Comparison of ENCODE assay signal across 1 cellular context in the genomic region with DNA sequence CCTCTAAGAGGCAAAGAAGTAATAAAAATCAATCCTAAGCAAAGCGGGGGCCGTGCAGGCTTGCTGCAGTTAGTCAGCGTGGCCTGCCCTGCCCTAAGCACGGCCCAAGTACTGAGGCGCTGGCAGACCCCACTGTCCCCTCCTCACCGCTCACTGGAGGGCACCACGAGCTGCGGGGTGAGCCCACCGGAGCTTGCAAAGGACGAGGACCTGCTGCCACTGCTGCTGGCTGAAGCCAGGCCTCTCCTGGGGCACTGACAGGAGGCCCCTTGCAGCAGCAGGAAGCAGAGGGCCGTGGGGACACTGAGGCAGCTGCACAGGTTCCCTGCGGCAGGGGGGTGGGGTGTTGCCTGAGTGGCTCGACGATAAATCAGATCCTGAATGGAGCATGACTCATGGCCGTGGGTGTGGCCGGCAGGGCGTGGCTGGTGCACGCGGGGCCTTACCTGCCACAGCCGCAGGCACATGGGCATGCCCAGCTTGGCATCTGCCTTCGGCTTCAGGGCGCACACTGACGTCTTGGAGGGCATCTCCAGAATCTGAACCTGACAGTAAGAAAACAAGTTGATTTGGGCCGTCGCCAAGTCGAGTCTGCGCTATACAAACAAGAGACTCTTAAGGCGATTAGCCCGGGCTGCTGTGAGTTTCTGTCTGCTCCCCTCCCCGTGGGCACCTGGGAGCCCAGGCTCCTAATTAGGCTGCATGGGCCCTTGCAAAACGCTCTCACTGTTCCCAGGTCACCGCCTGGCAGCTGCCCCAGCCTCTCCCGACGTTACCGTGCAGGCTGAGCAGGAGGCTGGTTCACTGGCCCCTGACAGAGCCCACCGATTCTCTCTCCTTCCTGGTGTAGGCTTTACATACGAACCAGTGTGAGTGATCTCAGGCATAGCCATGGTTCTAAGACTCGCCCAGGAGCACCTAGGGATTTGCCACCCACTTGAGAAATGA.
TF ChIP-seq lines count a peak whose summit lies in the region.

No MANE protein-coding gene starts in this region.

TF ChIP-seq in K562, 482 proteins besides CTCF, POLR2A, EP300 and RAD21 (continued from another document and continues in another):
- TF ChIP-seq, protein P1, sequence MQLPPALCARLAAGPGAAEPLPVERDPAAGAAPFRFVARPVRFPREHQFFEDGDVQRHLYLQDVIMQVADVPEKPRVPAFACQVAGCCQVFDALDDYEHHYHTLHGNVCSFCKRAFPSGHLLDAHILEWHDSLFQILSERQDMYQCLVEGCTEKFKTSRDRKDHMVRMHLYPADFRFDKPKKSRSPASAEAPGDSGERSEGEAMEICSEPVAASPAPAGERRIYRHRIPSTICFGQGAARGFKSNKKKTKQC (CRISPR knock-in tag; IDR thresholded peaks at IDR 0.05), result no peak
- TF ChIP-seq, protein P2, sequence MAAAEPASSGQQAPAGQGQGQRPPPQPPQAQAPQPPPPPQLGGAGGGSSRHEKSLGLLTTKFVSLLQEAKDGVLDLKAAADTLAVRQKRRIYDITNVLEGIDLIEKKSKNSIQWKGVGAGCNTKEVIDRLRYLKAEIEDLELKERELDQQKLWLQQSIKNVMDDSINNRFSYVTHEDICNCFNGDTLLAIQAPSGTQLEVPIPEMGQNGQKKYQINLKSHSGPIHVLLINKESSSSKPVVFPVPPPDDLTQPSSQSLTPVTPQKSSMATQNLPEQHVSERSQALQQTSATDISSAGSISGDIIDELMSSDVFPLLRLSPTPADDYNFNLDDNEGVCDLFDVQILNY (CRISPR knock-in tag; IDR thresholded peaks at IDR 0.05), result no peak
- TF ChIP-seq, protein P3, sequence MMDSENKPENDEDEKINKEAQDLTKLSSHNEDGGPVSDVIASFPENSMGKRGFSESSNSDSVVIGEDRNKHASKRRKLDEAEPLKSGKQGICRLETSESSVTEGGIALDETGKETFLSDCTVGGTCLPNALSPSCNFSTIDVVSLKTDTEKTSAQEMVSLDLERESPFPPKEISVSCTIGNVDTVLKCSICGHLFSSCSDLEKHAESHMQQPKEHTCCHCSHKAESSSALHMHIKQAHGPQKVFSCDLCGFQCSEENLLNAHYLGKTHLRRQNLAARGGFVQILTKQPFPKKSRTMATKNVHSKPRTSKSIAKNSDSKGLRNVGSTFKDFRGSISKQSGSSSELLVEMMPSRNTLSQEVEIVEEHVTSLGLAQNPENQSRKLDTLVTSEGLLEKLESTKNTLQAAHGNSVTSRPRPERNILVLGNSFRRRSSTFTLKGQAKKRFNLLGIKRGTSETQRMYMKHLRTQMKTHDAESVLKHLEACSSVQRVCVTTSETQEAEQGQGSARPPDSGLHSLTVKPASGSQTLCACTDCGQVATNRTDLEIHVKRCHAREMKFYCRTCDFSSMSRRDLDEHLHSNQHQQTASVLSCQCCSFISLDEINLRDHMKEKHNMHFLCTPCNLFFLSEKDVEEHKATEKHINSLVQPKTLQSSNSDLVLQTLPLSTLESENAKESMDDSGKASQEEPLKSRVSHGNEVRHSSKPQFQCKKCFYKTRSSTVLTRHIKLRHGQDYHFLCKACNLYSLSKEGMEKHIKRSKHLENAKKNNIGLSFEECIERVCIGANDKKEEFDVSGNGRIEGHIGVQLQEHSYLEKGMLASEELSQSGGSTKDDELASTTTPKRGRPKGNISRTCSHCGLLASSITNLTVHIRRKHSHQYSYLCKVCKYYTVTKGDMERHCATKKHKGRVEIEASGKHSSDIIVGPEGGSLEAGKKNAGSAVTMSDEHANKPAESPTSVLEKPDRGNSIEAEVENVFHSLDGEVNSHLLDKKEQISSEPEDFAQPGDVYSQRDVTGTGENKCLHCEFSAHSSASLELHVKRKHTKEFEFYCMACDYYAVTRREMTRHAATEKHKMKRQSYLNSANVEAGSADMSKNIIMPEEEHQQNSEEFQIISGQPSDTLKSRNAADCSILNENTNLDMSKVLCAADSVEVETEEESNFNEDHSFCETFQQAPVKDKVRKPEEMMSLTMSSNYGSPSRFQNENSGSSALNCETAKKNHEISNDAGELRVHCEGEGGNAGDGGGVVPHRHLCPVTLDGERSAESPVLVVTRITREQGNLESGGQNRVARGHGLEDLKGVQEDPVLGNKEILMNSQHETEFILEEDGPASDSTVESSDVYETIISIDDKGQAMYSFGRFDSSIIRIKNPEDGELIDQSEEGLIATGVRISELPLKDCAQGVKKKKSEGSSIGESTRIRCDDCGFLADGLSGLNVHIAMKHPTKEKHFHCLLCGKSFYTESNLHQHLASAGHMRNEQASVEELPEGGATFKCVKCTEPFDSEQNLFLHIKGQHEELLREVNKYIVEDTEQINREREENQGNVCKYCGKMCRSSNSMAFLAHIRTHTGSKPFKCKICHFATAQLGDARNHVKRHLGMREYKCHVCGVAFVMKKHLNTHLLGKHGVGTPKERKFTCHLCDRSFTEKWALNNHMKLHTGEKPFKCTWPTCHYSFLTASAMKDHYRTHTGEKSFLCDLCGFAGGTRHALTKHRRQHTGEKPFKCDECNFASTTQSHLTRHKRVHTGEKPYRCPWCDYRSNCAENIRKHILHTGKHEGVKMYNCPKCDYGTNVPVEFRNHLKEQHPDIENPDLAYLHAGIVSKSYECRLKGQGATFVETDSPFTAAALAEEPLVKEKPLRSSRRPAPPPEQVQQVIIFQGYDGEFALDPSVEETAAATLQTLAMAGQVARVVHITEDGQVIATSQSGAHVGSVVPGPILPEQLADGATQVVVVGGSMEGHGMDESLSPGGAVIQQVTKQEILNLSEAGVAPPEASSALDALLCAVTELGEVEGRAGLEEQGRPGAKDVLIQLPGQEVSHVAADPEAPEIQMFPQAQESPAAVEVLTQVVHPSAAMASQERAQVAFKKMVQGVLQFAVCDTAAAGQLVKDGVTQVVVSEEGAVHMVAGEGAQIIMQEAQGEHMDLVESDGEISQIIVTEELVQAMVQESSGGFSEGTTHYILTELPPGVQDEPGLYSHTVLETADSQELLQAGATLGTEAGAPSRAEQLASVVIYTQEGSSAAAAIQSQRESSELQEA (IDR thresholded peaks at IDR 0.05; ENCODE audit: low read depth), result no peak
- TF ChIP-seq BACH1 (tag; IDR thresholded peaks at IDR 0.05) (no peak), PHTF2 (CRISPR knock-in tag; IDR thresholded peaks at IDR 0.05) (no peak), ZEB2 (IDR thresholded peaks at IDR 0.05) (peak; percentile 94), PYGO2 (tag; IDR thresholded peaks at IDR 0.05) (no peak), POLR2G (IDR thresholded peaks at IDR 0.05; ENCODE audit: low read depth, low read length) (peak; percentile 60; the same call in 1 of the 2 replicates), NCOR1 (IDR thresholded peaks at IDR 0.05) (no peak), TFAM (CRISPR knock-in tag; conservative IDR thresholded peaks at IDR 0.05) (no peak), GABPB2 (CRISPR knock-in tag; conservative IDR thresholded peaks at IDR 0.05) (no peak), HEY1 (CRISPR knock-in tag; IDR thresholded peaks at IDR 0.05; ENCODE audit: borderline replicate concordance) (no peak), PRMT5 (CRISPR knock-in tag; IDR thresholded peaks at IDR 0.05) (0 out of 2 replicates have a peak, but pooled peaks have one; percentile 45), CBFA2T3 (IDR thresholded peaks at IDR 0.05) (peak; percentile 60), THRAP3 (IDR thresholded peaks at IDR 0.05; ENCODE audit: borderline replicate concordance) (no peak), PHB (CRISPR knock-in tag; IDR thresholded peaks at IDR 0.05) (no peak; the same call in 1 of the 2 replicates), RHOXF2B (CRISPR knock-in tag; conservative IDR thresholded peaks at IDR 0.05) (0 out of 2 replicates have a peak, but pooled peaks have one; percentile 14), TARDBP (IDR thresholded peaks at IDR 0.05) (peak; percentile 50; the same call in 1 of the 2 replicates), BRD4 (IDR thresholded peaks at IDR 0.05) (no peak), TAF9B (IDR thresholded peaks at IDR 0.05; ENCODE audit: partially characterized antibody) (no peak), ZNF79 (CRISPR knock-in tag; IDR thresholded peaks at IDR 0.05; ENCODE audit: low read depth) (no peak), BRCA1 (IDR thresholded peaks at IDR 0.05) (no peak), BRCA1 (CRISPR knock-in tag; IDR thresholded peaks at IDR 0.05) (no peak), SAFB2 (IDR thresholded peaks at IDR 0.05; ENCODE audit: borderline replicate concordance, low read depth, low read length, severe bottlenecking) (no peak), NR2F6 (CRISPR knock-in tag; IDR thresholded peaks at IDR 0.05) (no peak), DIDO1 (tag; IDR thresholded peaks at IDR 0.05; ENCODE audit: low read depth) (no peak), NFIX (CRISPR knock-in tag; IDR thresholded peaks at IDR 0.05; ENCODE audit: low read depth) (no peak), TEAD2 (tag; IDR thresholded peaks at IDR 0.05) (no peak), SAP30 (IDR thresholded peaks at IDR 0.05; ENCODE audit: borderline replicate concordance, insufficient read depth, low read depth, low read length, poor library complexity, severe bottlenecking) (peak; percentile 91), ZNF134 (CRISPR knock-in tag; conservative IDR thresholded peaks at IDR 0.05) (no peak), ZNF316 (IDR thresholded peaks at IDR 0.05) (peak; percentile 45; the same call in 1 of the 2 replicates), BHLHE40 (IDR thresholded peaks at IDR 0.05; ENCODE audit: low read length) (peak; percentile 97), CSDE1 (IDR thresholded peaks at IDR 0.05) (no peak), ZNF197 (CRISPR knock-in tag; IDR thresholded peaks at IDR 0.05; ENCODE audit: low read depth) (0 out of 2 replicates have a peak, but pooled peaks have one; percentile 48), ZBTB7A (IDR thresholded peaks at IDR 0.05; ENCODE audit: borderline replicate concordance, control insufficient read depth, low read depth, low read length) (peak; percentile 64; the same call in 1 of the 2 replicates), POLR2AphosphoS5 (IDR thresholded peaks at IDR 0.05; ENCODE audit: control insufficient read depth, insufficient read depth, low read depth, low read length) (no peak), NR2C2 (CRISPR knock-in tag; IDR thresholded peaks at IDR 0.05) (no peak), NR2C2 (tag; IDR thresholded peaks at IDR 0.05) (no peak), WHSC1 (IDR thresholded peaks at IDR 0.05; ENCODE audit: low read length) (peak; percentile 90), ETV5 (CRISPR knock-in tag; IDR thresholded peaks at IDR 0.05; ENCODE audit: low read depth) (no peak), CBX1 (IDR thresholded peaks at IDR 0.05; ENCODE audit: low read depth) (no peak), CREB1 (IDR thresholded peaks at IDR 0.05) (peak; percentile 57), CREB1 (CRISPR knock-in tag; IDR thresholded peaks at IDR 0.05) (no peak), JUND (IDR thresholded peaks at IDR 0.05; ENCODE audit: borderline replicate concordance, low read depth, low read length) (peak; percentile 100), JUND (tag; IDR thresholded peaks at IDR 0.05; ENCODE audit: borderline replicate concordance, low read depth, low read length) (peak; percentile 100)
- TF ChIP-seq, protein P4, sequence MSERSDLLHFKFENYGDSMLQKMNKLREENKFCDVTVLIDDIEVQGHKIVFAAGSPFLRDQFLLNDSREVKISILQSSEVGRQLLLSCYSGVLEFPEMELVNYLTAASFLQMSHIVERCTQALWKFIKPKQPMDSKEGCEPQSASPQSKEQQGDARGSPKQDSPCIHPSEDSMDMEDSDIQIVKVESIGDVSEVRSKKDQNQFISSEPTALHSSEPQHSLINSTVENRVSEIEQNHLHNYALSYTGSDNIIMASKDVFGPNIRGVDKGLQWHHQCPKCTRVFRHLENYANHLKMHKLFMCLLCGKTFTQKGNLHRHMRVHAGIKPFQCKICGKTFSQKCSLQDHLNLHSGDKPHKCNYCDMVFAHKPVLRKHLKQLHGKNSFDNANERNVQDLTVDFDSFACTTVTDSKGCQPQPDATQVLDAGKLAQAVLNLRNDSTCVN (CRISPR knock-in tag; IDR thresholded peaks at IDR 0.05), result no peak; the same call in 1 of the 2 replicates
- TF ChIP-seq, protein P5, sequence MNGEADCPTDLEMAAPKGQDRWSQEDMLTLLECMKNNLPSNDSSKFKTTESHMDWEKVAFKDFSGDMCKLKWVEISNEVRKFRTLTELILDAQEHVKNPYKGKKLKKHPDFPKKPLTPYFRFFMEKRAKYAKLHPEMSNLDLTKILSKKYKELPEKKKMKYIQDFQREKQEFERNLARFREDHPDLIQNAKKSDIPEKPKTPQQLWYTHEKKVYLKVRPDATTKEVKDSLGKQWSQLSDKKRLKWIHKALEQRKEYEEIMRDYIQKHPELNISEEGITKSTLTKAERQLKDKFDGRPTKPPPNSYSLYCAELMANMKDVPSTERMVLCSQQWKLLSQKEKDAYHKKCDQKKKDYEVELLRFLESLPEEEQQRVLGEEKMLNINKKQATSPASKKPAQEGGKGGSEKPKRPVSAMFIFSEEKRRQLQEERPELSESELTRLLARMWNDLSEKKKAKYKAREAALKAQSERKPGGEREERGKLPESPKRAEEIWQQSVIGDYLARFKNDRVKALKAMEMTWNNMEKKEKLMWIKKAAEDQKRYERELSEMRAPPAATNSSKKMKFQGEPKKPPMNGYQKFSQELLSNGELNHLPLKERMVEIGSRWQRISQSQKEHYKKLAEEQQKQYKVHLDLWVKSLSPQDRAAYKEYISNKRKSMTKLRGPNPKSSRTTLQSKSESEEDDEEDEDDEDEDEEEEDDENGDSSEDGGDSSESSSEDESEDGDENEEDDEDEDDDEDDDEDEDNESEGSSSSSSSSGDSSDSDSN (IDR thresholded peaks at IDR 0.05; ENCODE audit: borderline replicate concordance in 1 of 2, low read depth in 2 of 2, low read length in 2 of 2), result no peak
- TF ChIP-seq, protein P6, sequence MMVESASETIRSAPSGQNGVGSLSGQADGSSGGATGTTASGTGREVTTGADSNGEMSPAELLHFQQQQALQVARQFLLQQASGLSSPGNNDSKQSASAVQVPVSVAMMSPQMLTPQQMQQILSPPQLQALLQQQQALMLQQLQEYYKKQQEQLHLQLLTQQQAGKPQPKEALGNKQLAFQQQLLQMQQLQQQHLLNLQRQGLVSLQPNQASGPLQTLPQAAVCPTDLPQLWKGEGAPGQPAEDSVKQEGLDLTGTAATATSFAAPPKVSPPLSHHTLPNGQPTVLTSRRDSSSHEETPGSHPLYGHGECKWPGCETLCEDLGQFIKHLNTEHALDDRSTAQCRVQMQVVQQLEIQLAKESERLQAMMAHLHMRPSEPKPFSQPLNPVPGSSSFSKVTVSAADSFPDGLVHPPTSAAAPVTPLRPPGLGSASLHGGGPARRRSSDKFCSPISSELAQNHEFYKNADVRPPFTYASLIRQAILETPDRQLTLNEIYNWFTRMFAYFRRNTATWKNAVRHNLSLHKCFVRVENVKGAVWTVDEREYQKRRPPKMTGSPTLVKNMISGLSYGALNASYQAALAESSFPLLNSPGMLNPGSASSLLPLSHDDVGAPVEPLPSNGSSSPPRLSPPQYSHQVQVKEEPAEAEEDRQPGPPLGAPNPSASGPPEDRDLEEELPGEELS (CRISPR knock-in tag; IDR thresholded peaks at IDR 0.05; ENCODE audit: borderline replicate concordance), result no peak
- TF ChIP-seq, protein P7, sequence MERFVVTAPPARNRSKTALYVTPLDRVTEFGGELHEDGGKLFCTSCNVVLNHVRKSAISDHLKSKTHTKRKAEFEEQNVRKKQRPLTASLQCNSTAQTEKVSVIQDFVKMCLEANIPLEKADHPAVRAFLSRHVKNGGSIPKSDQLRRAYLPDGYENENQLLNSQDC (CRISPR knock-in tag; IDR thresholded peaks at IDR 0.05), result no peak
- TF ChIP-seq, protein P8, sequence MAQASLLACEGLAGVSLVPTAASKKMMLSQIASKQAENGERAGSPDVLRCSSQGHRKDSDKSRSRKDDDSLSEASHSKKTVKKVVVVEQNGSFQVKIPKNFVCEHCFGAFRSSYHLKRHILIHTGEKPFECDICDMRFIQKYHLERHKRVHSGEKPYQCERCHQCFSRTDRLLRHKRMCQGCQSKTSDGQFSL (CRISPR knock-in tag; IDR thresholded peaks at IDR 0.05), result no peak
- TF ChIP-seq, protein P8 (tag; IDR thresholded peaks at IDR 0.05), result no peak
